Comparison of ENCODE assay signal across 28 cellular contexts in the genomic region with DNA sequence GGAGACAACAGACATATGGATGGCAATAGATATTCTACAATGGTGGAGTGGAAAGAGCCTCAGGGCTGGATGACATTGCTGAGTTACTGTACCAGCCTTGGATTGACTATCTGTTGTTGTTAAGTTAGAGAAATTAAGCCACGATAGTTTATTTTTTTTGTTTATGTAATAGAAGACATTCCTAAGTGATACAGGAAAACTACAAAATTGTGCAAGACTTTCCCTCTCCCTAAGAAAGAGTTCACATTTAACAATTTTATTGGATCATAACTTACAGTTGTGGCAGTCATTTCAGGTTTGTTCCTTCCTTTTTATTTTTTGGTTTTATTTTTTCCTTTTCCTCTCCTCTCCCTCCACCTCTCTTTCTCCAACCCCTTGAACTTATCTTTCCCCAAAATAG.
"Had no signal": no experiment of that assay in that cellular context is flagged by ENCODE, and none has a peak within 500 bp of the region (broad histone marks: within the 10 kb centered on the region; RNA-seq: fewer than 3 reads in every experiment).

No MANE protein-coding gene starts in this region.

- H3K4me2 ChIP-seq: smooth muscle cell had no signal

- H3K9me3 ChIP-seq: ovary, stomach, thyroid gland, upper lobe of left lung had no signal

- H3K4me3 ChIP-seq: ovary, smooth muscle cell, stomach, thyroid gland, upper lobe of left lung had no signal

- H3K27ac ChIP-seq: brain microvascular endothelial cell, ovary, stomach, thyroid gland, upper lobe of left lung had no signal

- H3K4me1 ChIP-seq: thyroid gland had no signal

- H3K27me3 ChIP-seq: brain microvascular endothelial cell, ovary, stomach, thyroid gland, upper lobe of left lung had no signal

- H3K36me3 ChIP-seq: brain microvascular endothelial cell, ovary, stomach, thyroid gland, upper lobe of left lung had no signal

- DNase-seq: activated CD4-positive, alpha-beta memory T cell treated with anti-CD3 and anti-CD28 coated beads for 36 hours; activated CD4-positive, alpha-beta T cell treated with anti-CD3 and anti-CD28 coated beads, Interleukin-2, amount 10 ng/mL, durations not matched to agents 24 days and 14 days; activated CD4-positive, CD25-positive, alpha-beta regulatory T cell treated with anti-CD3 and anti-CD28 coated beads, Interleukin-2, amount 50 U/mL, for 72 hours; activated CD8-positive, alpha-beta memory T cell treated with anti-CD3 and anti-CD28 coated beads, Interleukin-2, amount 50 U/mL, for 4 hours; activated effector memory CD4-positive, alpha-beta T cell treated with anti-CD3 and anti-CD28 coated beads, Interleukin-2, amount 50 U/mL, for 16 hours; activated naive CD4-positive, alpha-beta T cell treated with anti-CD3 and anti-CD28 coated beads for 36 hours; activated naive CD8-positive, alpha-beta T cell treated with anti-CD3 and anti-CD28 coated beads for 36 hours; activated T-cell treated with anti-CD3 and anti-CD28 coated beads, Interleukin-2, amount 50 U/mL, for 1 hour; amniotic stem cell; brain microvascular endothelial cell; cortex of kidney; head of caudate nucleus; hippocampal formation; kidney; left colon; mammary epithelial cell; naive B cell; nephron progenitor cell; ovary; retina; stimulated activated CD4-positive, alpha-beta T cell treated with anti-CD3 and anti-CD28 coated beads, Interleukin-1b, Interleukin-23, amount 100 ng/mL, for 48 hours; stimulated activated naive B cell treated with anti-CD40 and anti-IgM and Interleukin-4, amounts not matched to agents 10 μg/mL and 1 μg/mL and 100 μg/mL, for 72 hours; stomach; T-helper 17 cell; T1000; thyroid gland; upper lobe of left lung had no signal
